2 cellular contexts compared by ENCODE assay signal in genomic region chr1:156673387-156674121, GRCh38.
TF ChIP-seq lines count a peak whose summit lies in the region.

No MANE protein-coding gene starts in this region.

TF ChIP-seq in SK-N-SH, 30 proteins besides CTCF, POLR2A, EP300 and RAD21:
- TF ChIP-seq EZH2phosphoT487 (IDR thresholded peaks at IDR 0.05; ENCODE audit: borderline replicate concordance, low read depth) (no peak), CHD2 (IDR thresholded peaks at IDR 0.05; ENCODE audit: low read length, partially characterized antibody) (no peak), TAF1 (IDR thresholded peaks at IDR 0.05; ENCODE audit: borderline replicate concordance, low read depth, low read length) (no peak), USF2 (IDR thresholded peaks at IDR 0.05; ENCODE audit: borderline replicate concordance, low read depth, low read length) (no peak), YY1 (IDR thresholded peaks at IDR 0.05; ENCODE audit: low read depth) (no peak), GATA2 (CRISPR knock-in tag; IDR thresholded peaks at IDR 0.05) (no peak), NRF1 (IDR thresholded peaks at IDR 0.05; ENCODE audit: low read depth, low read length) (no peak), TCF12 (IDR thresholded peaks at IDR 0.05) (no peak), GABPA (IDR thresholded peaks at IDR 0.05; ENCODE audit: low read depth) (no peak), IRF3 (IDR thresholded peaks at IDR 0.05; ENCODE audit: low read depth, low read length) (no peak), REST (IDR thresholded peaks at IDR 0.05; ENCODE audit: low read depth, low read length) (no peak)

TF ChIP-seq in SK-N-SH treated with all-trans-retinoic acid at 6 μM for 48 hours, 23 proteins besides CTCF, POLR2A, EP300 and RAD21 (continued from another document):
- TF ChIP-seq ZFP3 (CRISPR knock-in tag; IDR thresholded peaks at IDR 0.05) (no peak), PATZ1 (CRISPR knock-in tag; IDR thresholded peaks at IDR 0.05; ENCODE audit: borderline replicate concordance) (no peak), CSRNP3 (CRISPR knock-in tag; IDR thresholded peaks at IDR 0.05) (no peak), ISL1 (CRISPR knock-in tag; IDR thresholded peaks at IDR 0.05) (no peak), ESRRG (CRISPR knock-in tag; IDR thresholded peaks at IDR 0.05) (no peak), PPARA (CRISPR knock-in tag; IDR thresholded peaks at IDR 0.05; ENCODE audit: borderline replicate concordance) (no peak), ZNF8 (CRISPR knock-in tag; IDR thresholded peaks at IDR 0.05) (no peak), ZNF565 (CRISPR knock-in tag; conservative IDR thresholded peaks at IDR 0.05; ENCODE audit: low read depth) (no peak), TCF4 (CRISPR knock-in tag; IDR thresholded peaks at IDR 0.05; ENCODE audit: borderline replicate concordance) (no peak), OSR1 (CRISPR knock-in tag; IDR thresholded peaks at IDR 0.05) (no peak), ZFP30 (CRISPR knock-in tag; IDR thresholded peaks at IDR 0.05) (no peak), GLIS3 (CRISPR knock-in tag; IDR thresholded peaks at IDR 0.05) (no peak), TOX (CRISPR knock-in tag; IDR thresholded peaks at IDR 0.05; ENCODE audit: borderline replicate concordance) (no peak), ZNF70 (CRISPR knock-in tag; IDR thresholded peaks at IDR 0.05) (no peak), TSHZ2 (CRISPR knock-in tag; IDR thresholded peaks at IDR 0.05) (no peak), RARB (CRISPR knock-in tag; IDR thresholded peaks at IDR 0.05) (no peak), CSDC2 (CRISPR knock-in tag; IDR thresholded peaks at IDR 0.05) (no peak), POU6F1 (CRISPR knock-in tag; IDR thresholded peaks at IDR 0.05; ENCODE audit: borderline replicate concordance, low read depth) (no peak)
- TF ChIP-seq, protein P1, sequence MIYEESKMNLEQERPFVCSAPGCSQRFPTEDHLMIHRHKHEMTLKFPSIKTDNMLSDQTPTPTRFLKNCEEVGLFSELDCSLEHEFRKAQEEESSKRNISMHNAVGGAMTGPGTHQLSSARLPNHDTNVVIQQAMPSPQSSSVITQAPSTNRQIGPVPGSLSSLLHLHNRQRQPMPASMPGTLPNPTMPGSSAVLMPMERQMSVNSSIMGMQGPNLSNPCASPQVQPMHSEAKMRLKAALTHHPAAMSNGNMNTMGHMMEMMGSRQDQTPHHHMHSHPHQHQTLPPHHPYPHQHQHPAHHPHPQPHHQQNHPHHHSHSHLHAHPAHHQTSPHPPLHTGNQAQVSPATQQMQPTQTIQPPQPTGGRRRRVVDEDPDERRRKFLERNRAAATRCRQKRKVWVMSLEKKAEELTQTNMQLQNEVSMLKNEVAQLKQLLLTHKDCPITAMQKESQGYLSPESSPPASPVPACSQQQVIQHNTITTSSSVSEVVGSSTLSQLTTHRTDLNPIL (CRISPR knock-in tag; IDR thresholded peaks at IDR 0.05; ENCODE audit: low read depth): no peak
